1 cellular context compared by ENCODE assay signal in genomic region chr14:77033622-77034521, GRCh38.
A peak's percentile ranks its signal among the peaks of the same experiment; 100 is the strongest.
TF ChIP-seq lines count a peak whose summit lies in the region.

No MANE protein-coding gene starts in this region.

TF ChIP-seq in HepG2, 621 proteins besides CTCF, POLR2A, EP300 and RAD21 (continued from another document):
- TF ChIP-seq ZNF512 (CRISPR knock-in tag; IDR thresholded peaks at IDR 0.05) (no peak), PAWR (CRISPR knock-in tag; IDR thresholded peaks at IDR 0.05; ENCODE audit: borderline replicate concordance) (no peak), GLMP (CRISPR knock-in tag; IDR thresholded peaks at IDR 0.05; ENCODE audit: borderline replicate concordance) (no peak), SKI (IDR thresholded peaks at IDR 0.05; ENCODE audit: partially characterized antibody) (peak; percentile 85), TERF1 (CRISPR knock-in tag; IDR thresholded peaks at IDR 0.05) (no peak), ZNF446 (CRISPR knock-in tag; IDR thresholded peaks at IDR 0.05) (no peak), ZNF589 (CRISPR knock-in tag; conservative IDR thresholded peaks at IDR 0.05) (no peak), PHF5A (CRISPR knock-in tag; IDR thresholded peaks at IDR 0.05; ENCODE audit: low read depth, unreplicated experiment) (no peak), MTA1 (CRISPR knock-in tag; IDR thresholded peaks at IDR 0.05; ENCODE audit: borderline replicate concordance) (no peak; the same call in 1 of the 2 replicates), JUNB (CRISPR knock-in tag; IDR thresholded peaks at IDR 0.05; ENCODE audit: borderline replicate concordance) (no peak), ZNF687 (CRISPR knock-in tag; IDR thresholded peaks at IDR 0.05) (peak; percentile 66), TMF1 (CRISPR knock-in tag; IDR thresholded peaks at IDR 0.05; ENCODE audit: low read depth) (no peak), ZNF441 (CRISPR knock-in tag; IDR thresholded peaks at IDR 0.05; ENCODE audit: borderline replicate concordance) (no peak), SATB2 (CRISPR knock-in tag; IDR thresholded peaks at IDR 0.05) (peak; percentile 59; the same call in 1 of the 2 replicates), AGO1 (IDR thresholded peaks at IDR 0.05; ENCODE audit: low read depth, low read length, poor library complexity, severe bottlenecking) (peak; percentile 30), WIZ (CRISPR knock-in tag; IDR thresholded peaks at IDR 0.05) (no peak), IRF2 (CRISPR knock-in tag; IDR thresholded peaks at IDR 0.05) (peak; percentile 61; the same call in 1 of the 2 replicates), TFE3 (CRISPR knock-in tag; IDR thresholded peaks at IDR 0.05) (0 out of 2 replicates have a peak, but pooled peaks have one; percentile 39), ZNF343 (CRISPR knock-in tag; IDR thresholded peaks at IDR 0.05) (no peak), HDAC6 (IDR thresholded peaks at IDR 0.05; ENCODE audit: low read depth, low read length) (no peak), ZNF12 (CRISPR knock-in tag; IDR thresholded peaks at IDR 0.05) (peak; percentile 0; the same call in 1 of the 2 replicates)
